ENCODE assay signal across 13 cellular contexts in the genomic region with DNA sequence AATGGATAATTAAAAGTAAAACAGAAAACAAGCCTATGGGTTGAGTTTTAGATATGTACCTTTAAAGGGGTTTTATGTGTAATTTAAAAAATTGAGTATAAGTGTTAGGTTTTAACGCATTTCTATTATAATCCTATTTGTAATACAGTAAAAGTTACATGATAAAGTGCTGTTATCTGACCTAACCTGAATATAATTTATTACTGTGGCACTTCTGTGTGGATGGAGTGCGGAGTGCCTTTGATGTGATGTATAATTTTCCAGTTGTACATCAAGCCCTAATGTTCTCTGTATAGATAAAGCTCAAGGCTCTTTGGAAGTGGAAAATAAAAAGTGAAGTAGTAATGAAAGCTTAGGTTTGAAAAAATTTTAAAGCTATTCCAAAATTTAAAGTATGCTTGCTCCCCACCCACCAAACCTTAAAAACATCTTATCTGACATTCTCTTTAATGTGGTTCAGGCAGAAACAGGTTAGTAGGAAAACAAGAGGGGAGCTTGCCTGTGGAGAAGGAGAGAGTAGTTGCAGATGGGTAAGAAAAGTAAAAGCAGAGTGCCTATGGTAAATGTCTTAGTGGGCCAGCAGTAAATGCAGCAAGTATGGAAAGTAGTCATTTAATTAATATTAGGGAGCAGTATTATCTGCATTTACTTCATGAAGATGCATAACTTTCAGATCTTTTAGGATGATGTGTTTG. TPM values are rescaled to one million over a fixed set of nuclear protein-coding genes. Genes with fewer than 3 reads are reported as not detected.
DNase-seq lines count a peak whose midpoint lies in the region; ATAC-seq and TF ChIP-seq lines count a peak whose summit lies in the region.
"Had no signal": no experiment of that assay in that cellular context is flagged by ENCODE, and none has a peak within 500 bp of the region (broad histone marks: within the 10 kb centered on the region; RNA-seq: fewer than 3 reads in every experiment).

No MANE protein-coding gene starts in this region.

- peaks cover 0 to 1% (median 0%) of the 10 kb centered on the region in 7 donors for H3K9me3 Mint-ChIP-seq in CD4-positive, CD25-positive, alpha-beta regulatory T cell
- H3K9me3 Mint-ChIP-seq in HFFc6, result no peaks in the 10 kb centered on the region
- no peaks in the 10 kb centered on the region for H3K9me3 Mint-ChIP-seq in activated naive CD8-positive, alpha-beta T cell treated with anti-CD3 and anti-CD28 coated beads, Interleukin-2, amount 50 U/mL, for 24 hours
- H3K9me3 Mint-ChIP-seq in naive thymus-derived CD4-positive, alpha-beta T cell, result peaks cover 0 to 6% (median 0%) of the 10 kb centered on the region in 11 donors

- H3K27ac Mint-ChIP-seq in CD4-positive, CD25-positive, alpha-beta regulatory T cell, result peak overlapping the region; percentile 5 to 72 (median 5)
- no peak overlapping the region; the same call in 1 of the 2 replicates for H3K27ac Mint-ChIP-seq in HFFc6
- H3K27ac Mint-ChIP-seq in activated naive CD8-positive, alpha-beta T cell treated with anti-CD3 and anti-CD28 coated beads, Interleukin-2, amount 50 U/mL, for 24 hours, result peak overlapping the region; percentile 16
- peak overlapping the region in 5 of 9 donors; percentile 4 to 29 (median 16) for H3K27ac Mint-ChIP-seq in naive thymus-derived CD4-positive, alpha-beta T cell

- H3K27ac ChIP-seq in CD4-positive, CD25-positive, alpha-beta regulatory T cell (ENCODE audit: insufficient read depth, low read length, poor library complexity, severe bottlenecking), result peak overlapping the region; percentile 44
- peak overlapping the region; percentile 26 for H3K27ac ChIP-seq in naive thymus-derived CD4-positive, alpha-beta T cell (ENCODE audit: low read depth, low read length)

- H3K36me3 ChIP-seq in CD4-positive, CD25-positive, alpha-beta regulatory T cell (ENCODE audit: control insufficient read depth, insufficient read depth, low read length), result no peaks in the 10 kb centered on the region
- peaks cover 0 to 13% (median 0%) of the 10 kb centered on the region in 3 experiments for H3K36me3 ChIP-seq in naive thymus-derived CD4-positive, alpha-beta T cell (ENCODE audit: control insufficient read depth in 2 of 3, insufficient read depth in 3 of 3, low read length in 3 of 3)
- H3K36me3 ChIP-seq: spleen had no signal

- DNase-seq in CD4-positive, CD25-positive, alpha-beta regulatory T cell, result no peak
- no peak for DNase-seq in HFFc6
- no peak for DNase-seq in activated naive CD8-positive, alpha-beta T cell treated with anti-CD3 and anti-CD28 coated beads, Interleukin-2, amount 50 U/mL, for 24 hours
- no peak for DNase-seq in naive thymus-derived CD4-positive, alpha-beta T cell
- no peak for DNase-seq in NCI-H1436 (lab: John Stamatoyannopoulos, UW)
- no peak for DNase-seq in DMS79 (lab: John Stamatoyannopoulos, UW)
- DNase-seq: Caco-2, NCI-H1105 treated with DMSO at 0.1 percent for 48 hours, NCI-H69, SW 1271 had no signal

- peak overlapping the region; percentile 61 for H3K4me3 ChIP-seq in CD4-positive, CD25-positive, alpha-beta regulatory T cell (ENCODE audit: low read depth, low read length)
- peak overlapping the region; percentile 17 for H3K4me3 ChIP-seq in naive thymus-derived CD4-positive, alpha-beta T cell (ENCODE audit: low read length)

- no peaks in the 10 kb centered on the region for H3K27me3 ChIP-seq in CD4-positive, CD25-positive, alpha-beta regulatory T cell (ENCODE audit: control insufficient read depth, insufficient read depth, low read length)
- H3K27me3 ChIP-seq in naive thymus-derived CD4-positive, alpha-beta T cell (ENCODE audit: control insufficient read depth in 2 of 2, insufficient read depth in 2 of 2, low read length in 2 of 2), result no peaks in the 10 kb centered on the region
- H3K27me3 ChIP-seq: spleen had no signal

- H3K4me1 Mint-ChIP-seq in CD4-positive, CD25-positive, alpha-beta regulatory T cell, result peaks cover 33 to 86% (median 69%) of the 10 kb centered on the region in 4 donors
- H3K4me1 Mint-ChIP-seq in HFFc6 (ENCODE audit: low read depth), result peaks cover 62% of the 10 kb centered on the region
- peaks cover 78% of the 10 kb centered on the region for H3K4me1 Mint-ChIP-seq in activated naive CD8-positive, alpha-beta T cell treated with anti-CD3 and anti-CD28 coated beads, Interleukin-2, amount 50 U/mL, for 24 hours
- peaks cover 59 to 81% (median 78%) of the 10 kb centered on the region in 7 donors for H3K4me1 Mint-ChIP-seq in naive thymus-derived CD4-positive, alpha-beta T cell

- no peak for TF ChIP-seq CTCF in HFFc6 (IDR thresholded peaks at IDR 0.05)

- POLR2A ChIA-PET in naive thymus-derived CD4-positive, alpha-beta T cell (lab: Charles Lee), result interaction anchor here (0.5 to 6.7 kb wide), 8 partner anchors 8 to 722 kb away, joined by 3 to 67 read pairs (median 6); partner anchors contain the start of gene PAIP2

- peaks cover 5% of the 10 kb centered on the region for H3K27me3 Mint-ChIP-seq in CD4-positive, CD25-positive, alpha-beta regulatory T cell
- no peaks in the 10 kb centered on the region; the same call in 1 of the 2 replicates for H3K27me3 Mint-ChIP-seq in HFFc6 (ENCODE audit: insufficient read depth)
- no peaks in the 10 kb centered on the region for H3K27me3 Mint-ChIP-seq in activated naive CD8-positive, alpha-beta T cell treated with anti-CD3 and anti-CD28 coated beads, Interleukin-2, amount 50 U/mL, for 24 hours
- H3K27me3 Mint-ChIP-seq in naive thymus-derived CD4-positive, alpha-beta T cell, result no peaks in the 10 kb centered on the region

- H3K9me3 ChIP-seq in CD4-positive, CD25-positive, alpha-beta regulatory T cell (ENCODE audit: control insufficient read depth in 2 of 2, low read length in 2 of 2), result no peaks in the 10 kb centered on the region
- no peaks in the 10 kb centered on the region for H3K9me3 ChIP-seq in naive thymus-derived CD4-positive, alpha-beta T cell (ENCODE audit: control insufficient read depth in 2 of 3, low read length in 3 of 3)
- H3K9me3 ChIP-seq: Caco-2, spleen had no signal

- intact Hi-C loops in naive thymus-derived CD4-positive, alpha-beta T cell (cut with micrococcal nuclease), result loop anchor here (1.0 to 10.0 kb wide), 4 partner anchors 13 to 1543 kb away; partner anchors contain the start of genes BRD8 (in 1 of the 2), HNRNPA0 (in 1 of the 2) and KIF20A (in 1 of the 2)

- peak overlapping the region; percentile 68 to 100 (median 84) for H3K4me3 Mint-ChIP-seq in CD4-positive, CD25-positive, alpha-beta regulatory T cell
- peak overlapping the region; percentile 9; the same call in 1 of the 2 replicates for H3K4me3 Mint-ChIP-seq in HFFc6
- peak overlapping the region; percentile 39 for H3K4me3 Mint-ChIP-seq in activated naive CD8-positive, alpha-beta T cell treated with anti-CD3 and anti-CD28 coated beads, Interleukin-2, amount 50 U/mL, for 24 hours
- H3K4me3 Mint-ChIP-seq in naive thymus-derived CD4-positive, alpha-beta T cell, result peak overlapping the region; percentile 6 to 99 (median 77)

- CTCF ChIA-PET in naive thymus-derived CD4-positive, alpha-beta T cell (lab: Charles Lee), result interaction anchor here (0.6 to 1.5 kb wide), 2 partner anchors 25 to 34 kb away, joined by 3 read pairs; no protein-coding TSS in a partner anchor

- H3K4me1 ChIP-seq in CD4-positive, CD25-positive, alpha-beta regulatory T cell (ENCODE audit: control insufficient read depth, insufficient read depth, low read length, poor library complexity, severe bottlenecking), result peaks cover 82% of the 10 kb centered on the region
- peaks cover 60 to 62% of the 10 kb centered on the region in 2 donors for H3K4me1 ChIP-seq in naive thymus-derived CD4-positive, alpha-beta T cell (ENCODE audit: control insufficient read depth in 2 of 2, insufficient read depth in 2 of 2, low read length in 2 of 2)

- H3K36me3 Mint-ChIP-seq in CD4-positive, CD25-positive, alpha-beta regulatory T cell, result peaks cover 17% of the 10 kb centered on the region
- peaks cover 28% of the 10 kb centered on the region for H3K36me3 Mint-ChIP-seq in HFFc6 (ENCODE audit: low read depth)
- H3K36me3 Mint-ChIP-seq in activated naive CD8-positive, alpha-beta T cell treated with anti-CD3 and anti-CD28 coated beads, Interleukin-2, amount 50 U/mL, for 24 hours (ENCODE audit: low read depth), result peaks cover 44% of the 10 kb centered on the region
- H3K36me3 Mint-ChIP-seq in naive thymus-derived CD4-positive, alpha-beta T cell, result peaks cover 0 to 15% (median 4%) of the 10 kb centered on the region in 5 donors

- no peak for ATAC-seq in CD4-positive, CD25-positive, alpha-beta regulatory T cell (ENCODE audit: low read depth in 2 of 2)
- no peak for ATAC-seq in activated naive CD8-positive, alpha-beta T cell treated with anti-CD3 and anti-CD28 coated beads, Interleukin-2, amount 50 U/mL, for 24 hours
- no peak for ATAC-seq in naive thymus-derived CD4-positive, alpha-beta T cell
- ATAC-seq in GM18873 (IDR thresholded peaks at IDR 0.05; ENCODE audit: low FRiP score, unreplicated experiment), result no peak
- no peak for ATAC-seq in HG03342 (IDR thresholded peaks at IDR 0.05; ENCODE audit: unreplicated experiment)

RNA-seq across cellular contexts. Expression of gene MATR3, which starts 4.0 kb away (rescaled TPM):
- total RNA-seq in CD4-positive, CD25-positive, alpha-beta regulatory T cell, result 391 TPM
- 100 to 1,000 TPM; 327 to 383 (median 361) TPM for polyA plus RNA-seq in CD4-positive, CD25-positive, alpha-beta regulatory T cell
- total RNA-seq in HFFc6 (2021; fragmentation: NEBNext Ultra II Directional; extraction: Animal tissue kit (Norgen Biotek cat#: 25700)), result 100 to 1,000 TPM; 117 to 179 (median 140) TPM
- 100 to 1,000 TPM; 219 to 333 (median 274) TPM for total RNA-seq in naive thymus-derived CD4-positive, alpha-beta T cell
- 100 to 1,000 TPM; 313 to 379 TPM for polyA plus RNA-seq in naive thymus-derived CD4-positive, alpha-beta T cell

RNA-seq across cellular contexts. Expression of gene PAIP2, which starts 44.1 kb away (rescaled TPM):
- 126 TPM for total RNA-seq in CD4-positive, CD25-positive, alpha-beta regulatory T cell
- polyA plus RNA-seq in CD4-positive, CD25-positive, alpha-beta regulatory T cell, result 100 to 1,000 TPM; 335 to 426 (median 357) TPM
- total RNA-seq in HFFc6 (2021; fragmentation: NEBNext Ultra II Directional; extraction: Animal tissue kit (Norgen Biotek cat#: 25700)), result 10 to 100 TPM; 55.1 to 64.8 (median 59.8) TPM
- total RNA-seq in naive thymus-derived CD4-positive, alpha-beta T cell, result 100 to 1,000 TPM in 3 of 5 experiments, 10 to 100 TPM in 2; 88.8 to 121 (median 106) TPM
- 100 to 1,000 TPM; 374 to 417 TPM for polyA plus RNA-seq in naive thymus-derived CD4-positive, alpha-beta T cell

Comparison
In these comparisons a context has a peak if more than half of its experiments do, and no peak if none do; other contexts are left out.
1. H3K4me3 Mint-ChIP-seq: peak in every context shown above with its lines; median percentile 84 in CD4-positive, CD25-positive, alpha-beta regulatory T cell; 77 in naive thymus-derived CD4-positive, alpha-beta T cell; 39 in activated naive CD8-positive, alpha-beta T cell treated with anti-CD3 and anti-CD28 coated beads, Interleukin-2, amount 50 U/mL, for 24 hours; 9 in HFFc6.